Comparison of ENCODE assay signal across 21 cellular contexts in genomic region chr10:51588984-51589383, GRCh38.
DNase-seq lines count a peak whose midpoint lies in the region; ATAC-seq, FAIRE-seq and TF ChIP-seq lines count a peak whose summit lies in the region.
"Had no signal": no experiment of that assay in that cellular context is flagged by ENCODE, and none has a peak within 500 bp of the region (broad histone marks: within the 10 kb centered on the region; RNA-seq: fewer than 3 reads in every experiment).

No MANE protein-coding gene starts in this region.

- H3K23ac ChIP-seq in H1 (ENCODE audit: insufficient read length): no peak overlapping the region
- H3K23ac ChIP-seq in mesendoderm (ENCODE audit: low read length): no peak overlapping the region

- TF ChIP-seq POLR2A in H1 (IDR thresholded peaks at IDR 0.05; ENCODE audit: control extremely low read depth in 1 of 2, low read depth in 2 of 2, low read length in 2 of 2) (no peak), esophagus squamous epithelium (IDR thresholded peaks at IDR 0.05) (no peak)

- H3K36me3 ChIP-seq in H1 (ENCODE audit: control insufficient read depth in 2 of 4, insufficient read depth in 4 of 4, low read length in 3 of 4): no peaks in the 10 kb centered on the region
- no peaks in the 10 kb centered on the region for H3K36me3 ChIP-seq in mesendoderm (ENCODE audit: control insufficient read depth, insufficient read depth, low read length)
- no peaks in the 10 kb centered on the region for H3K36me3 ChIP-seq in esophagus squamous epithelium
- H3K36me3 ChIP-seq: BLaER1 treated with 17β-estradiol and CSF1 and Interleukin-3, amounts not matched to agents 10 nM and 100 nM had no signal

- H4K20me1 ChIP-seq in H1 (replicated peaks in 1 of 2; ENCODE audit: control insufficient read depth in 1 of 2, insufficient read depth in 2 of 2, low read length in 2 of 2): no peaks in the 10 kb centered on the region
- H4K20me1 ChIP-seq: BLaER1 treated with 17β-estradiol and CSF1 and Interleukin-3, amounts not matched to agents 10 nM and 100 nM had no signal

- no peak overlapping the region; the same call in 1 of the 2 replicates for H4K8ac ChIP-seq in H1 (ENCODE audit: extremely low read depth, insufficient read depth, low read length)
- no peak overlapping the region for H4K8ac ChIP-seq in mesendoderm (ENCODE audit: low read depth, low read length)

- no peak overlapping the region for H3K27ac ChIP-seq in H1 (ENCODE audit: low read depth, low read length)
- no peak overlapping the region for H3K27ac ChIP-seq in mesendoderm (ENCODE audit: low read depth, low read length)
- no peak overlapping the region for H3K27ac ChIP-seq in esophagus squamous epithelium
- H3K27ac ChIP-seq: 22Rv1; A549; BLaER1 treated with 17β-estradiol and CSF1 and Interleukin-3, amounts not matched to agents 10 nM and 100 nM; C4-2B had no signal

- no peak overlapping the region for H2AFZ ChIP-seq in H1 (ENCODE audit: low read length)

- H3K79me1 ChIP-seq in H1 (ENCODE audit: low read depth, low read length) (no peaks in the 10 kb centered on the region), mesendoderm (ENCODE audit: low read length) (no peaks in the 10 kb centered on the region)

- no peaks in the 10 kb centered on the region for H3K27me3 ChIP-seq in H1 (replicated peaks in 1 of 4; ENCODE audit: control insufficient read depth in 3 of 4, extremely low read depth in 1 of 4, insufficient read depth in 3 of 4, low read length in 3 of 4)
- no peaks in the 10 kb centered on the region for H3K27me3 ChIP-seq in mesendoderm (ENCODE audit: insufficient read depth, low read length, poor library complexity)
- no peaks in the 10 kb centered on the region for H3K27me3 ChIP-seq in esophagus squamous epithelium
- H3K27me3 ChIP-seq: BLaER1 treated with 17β-estradiol and CSF1 and Interleukin-3, amounts not matched to agents 10 nM and 100 nM had no signal

- 81% methylated on average over 1 of the region's 1 CpG; no CpG with 5 or more reads in 1 of the 2 experiments for WGBS in H1 (ENCODE audit: extremely low coverage in 1 of 2, insufficient coverage in 1 of 2, insufficient read length in 1 of 2, insufficient replicate concordance in 2 of 2, low coverage in 1 of 2, low lambda C conversion rate in 2 of 2, missing lambda C conversion rate in 1 of 2), 2 experiments
- WGBS in mesendoderm (ENCODE audit: extremely low coverage, insufficient coverage, low lambda C conversion rate): no CpG with 5 or more reads among the region's 1 CpG
- WGBS in esophagus squamous epithelium, 2 donors: 88 to 100% methylated on average over 1 of the region's 1 CpG

- TF ChIP-seq RAD21 in H1 (IDR thresholded peaks at IDR 0.05 in 1 of 2, conservative IDR thresholded peaks at IDR 0.05 in 1 of 2; ENCODE audit: low read depth in 2 of 2, low read length in 2 of 2): no peak

- H3K79me2 ChIP-seq in H1 (ENCODE audit: control insufficient read depth in 1 of 2, insufficient read depth in 2 of 2, low read length in 2 of 2) (no peaks in the 10 kb centered on the region), mesendoderm (ENCODE audit: control insufficient read depth, insufficient read depth, low read length) (no peaks in the 10 kb centered on the region)

- POLR2A ChIA-PET in H1 (lab: Charles Lee; ENCODE audit: partially characterized antibody): no interaction called here

- no peaks in the 10 kb centered on the region for H3K23me2 ChIP-seq in H1 (ENCODE audit: low read depth, low read length)

- no peak overlapping the region for H3K4me3 ChIP-seq in H1 (ENCODE audit: extremely low read depth in 1 of 4, insufficient read depth in 2 of 4, low read depth in 3 of 4, low read length in 4 of 4)
- no peak overlapping the region for H3K4me3 ChIP-seq in mesendoderm (ENCODE audit: low read length)
- no peak overlapping the region for H3K4me3 ChIP-seq in esophagus squamous epithelium
- H3K4me3 ChIP-seq: A549; BLaER1 treated with 17β-estradiol and CSF1 and Interleukin-3, amounts not matched to agents 10 nM and 100 nM had no signal

- CTCF ChIA-PET in H1 (lab: Charles Lee; ENCODE audit: partially characterized antibody): interaction anchor here (0.5 to 1.0 kb wide), 4 partner anchors 8 to 627 kb away, joined by 3 to 5 read pairs (median 3); no protein-coding TSS in a partner anchor

- H2BK120ac ChIP-seq in H1 (replicated peaks; ENCODE audit: low read depth, low read length): no peak overlapping the region
- no peak overlapping the region for H2BK120ac ChIP-seq in mesendoderm (ENCODE audit: low read depth, low read length)

- H3K4ac ChIP-seq in H1 (replicated peaks; ENCODE audit: insufficient read length, low read depth, low read length) (no peak overlapping the region), mesendoderm (ENCODE audit: low read depth, low read length) (no peak overlapping the region)

- H4K5ac ChIP-seq in H1 (ENCODE audit: insufficient read length, low read depth, low read length) (no peak overlapping the region), mesendoderm (ENCODE audit: low read length) (no peak overlapping the region)

- H2BK12ac ChIP-seq in H1 (ENCODE audit: low read depth, low read length): no peak overlapping the region

- H3K56ac ChIP-seq in H1 (replicated peaks; ENCODE audit: insufficient read length, low read depth, low read length) (no peak overlapping the region), mesendoderm (ENCODE audit: low read length) (no peak overlapping the region)

- H2BK15ac ChIP-seq in H1 (ENCODE audit: low read length) (no peak overlapping the region), mesendoderm (replicated peaks; ENCODE audit: low read depth) (no peak overlapping the region)

- peak; percentile 52 for FAIRE-seq in H1 (lab: Jason Lieb, UNC)
- FAIRE-seq: A549, D721Med, G401.6, GM12891, GM19239 had no signal

- H2BK20ac ChIP-seq in H1 (ENCODE audit: low read length): no peak overlapping the region

- intact Hi-C loops in left colon (cut with DNase I, micrococcal nuclease): no loop called here
- intact Hi-C loops in esophagus squamous epithelium (cut with DNase I): no loop called here

- H3K4me2 ChIP-seq in H1 (ENCODE audit: insufficient read depth in 1 of 2, low read depth in 2 of 2, low read length in 2 of 2) (peak overlapping the region in 1 of 2 experiments; percentile 24; a peak in 2 of 4 replicates), mesendoderm (ENCODE audit: low read length) (no peak overlapping the region)
- H3K4me2 ChIP-seq: A549; BLaER1 treated with 17β-estradiol and CSF1 and Interleukin-3, amounts not matched to agents 10 nM and 100 nM had no signal

- no peak overlapping the region for H3K18ac ChIP-seq in H1 (ENCODE audit: extremely low read depth, low read length)
- H3K18ac ChIP-seq in mesendoderm (ENCODE audit: low read length): no peak overlapping the region

- H3K4me1 ChIP-seq in H1 (replicated peaks in 1 of 4; ENCODE audit: control insufficient read depth in 3 of 4, insufficient read depth in 4 of 4, low read length in 3 of 4) (peaks cover 0 to 15% (median 1%) of the 10 kb centered on the region in 4 experiments; a peak in 5 of 7 replicates), mesendoderm (ENCODE audit: control insufficient read depth, low read depth, low read length) (no peaks in the 10 kb centered on the region), esophagus squamous epithelium (no peaks in the 10 kb centered on the region)
- H3K4me1 ChIP-seq: A549; BLaER1 treated with 17β-estradiol and CSF1 and Interleukin-3, amounts not matched to agents 10 nM and 100 nM; Caco-2 had no signal

- TF ChIP-seq EP300 in H1 (IDR thresholded peaks at IDR 0.05; ENCODE audit: borderline replicate concordance in 1 of 2, low read depth in 2 of 2, low read length in 2 of 2): no peak

- no peak overlapping the region for H2BK5ac ChIP-seq in H1 (ENCODE audit: low read depth, low read length)
- no peak overlapping the region for H2BK5ac ChIP-seq in mesendoderm (ENCODE audit: low read length)

- DNase-seq in NCI-H526 treated with DMSO at 0.1 percent for 48 hours (lab: John Stamatoyannopoulos, UW) (peak; percentile 5), NCI-H526 (lab: John Stamatoyannopoulos, UW) (no peak), H1 (ENCODE audit: low read depth in 1 of 2, low spot score in 2 of 2) (no peak), mesendoderm (peak; percentile 11), left colon (no peak), esophagus squamous epithelium (lab: John Stamatoyannopoulos, UW) (no peak)
- DNase-seq: AML-193; Caco-2; Calu3; CD4-positive, alpha-beta T cell; CD8-positive, alpha-beta T cell; DMS79 treated with DMSO at 0.1 percent for 48 hours; GF-D8 had no signal

- H3K9ac ChIP-seq in H1 (replicated peaks in 1 of 4; ENCODE audit: extremely low read depth in 1 of 4, low read depth in 3 of 4, low read length in 3 of 4) (no peak overlapping the region), mesendoderm (ENCODE audit: low read length) (no peak overlapping the region)
- H3K9ac ChIP-seq: BLaER1 treated with 17β-estradiol and CSF1 and Interleukin-3, amounts not matched to agents 10 nM and 100 nM had no signal

- TF ChIP-seq CTCF in H1 (IDR thresholded peaks at IDR 0.05; ENCODE audit: control extremely low read depth in 1 of 3, insufficient read depth in 1 of 3, low read depth in 1 of 3, low read length in 3 of 3) (no peak), esophagus squamous epithelium (IDR thresholded peaks at IDR 0.05) (no peak)

- ATAC-seq in left colon: no peak
- ATAC-seq: A549; CD8-positive, alpha-beta T cell had no signal

- H3K9me3 ChIP-seq in H1 (ENCODE audit: insufficient read depth in 2 of 2, low read depth in 1 of 2, low read length in 1 of 2): no peaks in the 10 kb centered on the region
- no peaks in the 10 kb centered on the region for H3K9me3 ChIP-seq in esophagus squamous epithelium
- H3K9me3 ChIP-seq: A549; BLaER1 treated with 17β-estradiol and CSF1 and Interleukin-3, amounts not matched to agents 10 nM and 100 nM; Caco-2 had no signal

- no peak overlapping the region for H3K14ac ChIP-seq in H1 (ENCODE audit: insufficient read length)

- H2AK5ac ChIP-seq in H1 (ENCODE audit: low read depth, low read length) (no peak overlapping the region), mesendoderm (ENCODE audit: low read length) (no peak overlapping the region)

- no peak overlapping the region for H4K91ac ChIP-seq in H1 (replicated peaks; ENCODE audit: insufficient read length, low read length)

TF ChIP-seq in H1, 55 proteins besides CTCF, POLR2A, EP300 and RAD21 (continues in another document):
- TF ChIP-seq SAP30 (IDR thresholded peaks at IDR 0.05; ENCODE audit: insufficient read depth, insufficient replicate concordance, low read length): no peak
- no peak for TF ChIP-seq TAF7 (optimal IDR thresholded peaks at IDR 0.05; ENCODE audit: borderline replicate concordance, low read depth, low read length)
- no peak for TF ChIP-seq KDM1A (IDR thresholded peaks at IDR 0.05; ENCODE audit: borderline replicate concordance, low read length)
- no peak for TF ChIP-seq HDAC2 (IDR thresholded peaks at IDR 0.05; ENCODE audit: borderline replicate concordance in 1 of 2, low read depth in 2 of 2, low read length in 2 of 2)
- no peak for TF ChIP-seq ZNF274 (IDR thresholded peaks at IDR 0.05; ENCODE audit: borderline replicate concordance, extremely low read depth, low read length)
- no peak for TF ChIP-seq PHF8 (conservative IDR thresholded peaks at IDR 0.05; ENCODE audit: low read depth, low read length)
- TF ChIP-seq SIN3A (conservative IDR thresholded peaks at IDR 0.05 in 1 of 2, IDR thresholded peaks at IDR 0.05 in 1 of 2; ENCODE audit: low read depth in 1 of 2, low read length in 2 of 2): no peak
- no peak for TF ChIP-seq EGR1 (IDR thresholded peaks at IDR 0.05; ENCODE audit: borderline replicate concordance, low read depth, low read length)

Comparison
In these comparisons a context has a peak if more than half of its experiments do, and no peak if none do; other contexts are left out.
1. DNase-seq: peak in NCI-H526 treated with DMSO at 0.1 percent for 48 hours (single experiment) and mesendoderm (single experiment); none in NCI-H526 (0 of 2), H1 (0 of 2), left colon (0 of 2) and esophagus squamous epithelium (single experiment).